27 cellular contexts compared by ENCODE assay signal in the genomic region with DNA sequence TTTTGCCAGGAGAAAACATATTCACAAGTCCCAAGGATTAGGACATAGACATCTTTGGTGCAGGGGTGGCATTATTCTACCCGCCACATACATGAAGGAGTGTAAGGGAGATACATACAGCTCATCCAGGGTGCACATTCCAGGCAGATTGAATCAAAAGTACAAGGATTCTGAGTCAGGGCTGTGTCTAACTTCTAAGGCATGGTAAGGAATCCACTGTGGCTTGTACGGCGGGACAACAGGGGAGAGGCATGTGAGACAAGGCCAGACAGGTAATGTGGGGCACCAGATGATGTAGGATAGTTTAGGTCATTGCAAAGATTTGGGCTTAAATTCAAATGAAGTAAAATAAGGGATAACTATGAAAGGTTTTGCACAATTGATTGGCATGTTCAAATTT.
A peak's percentile ranks its signal among the peaks of the same experiment; 100 is the strongest.
DNase-seq lines count a peak whose midpoint lies in the region; ATAC-seq, FAIRE-seq and TF ChIP-seq lines count a peak whose summit lies in the region.
"Had no signal": no experiment of that assay in that cellular context is flagged by ENCODE, and none has a peak within 500 bp of the region (broad histone marks: within the 10 kb centered on the region; RNA-seq: fewer than 3 reads in every experiment).

No MANE protein-coding gene starts in this region.

- H3K27ac ChIP-seq in RWPE2 (ENCODE audit: poor library complexity, severe bottlenecking) (no peak overlapping the region), keratinocyte (ENCODE audit: control insufficient read depth, insufficient read depth, low read length) (no peak overlapping the region)
- H3K27ac ChIP-seq: A549; BLaER1 treated with 17β-estradiol and CSF1 and Interleukin-3, amounts not matched to agents 10 nM and 100 nM had no signal

- H3K9ac ChIP-seq in keratinocyte (ENCODE audit: control insufficient read depth, extremely low read depth, insufficient read depth, low read length) = no peak overlapping the region
- H3K9ac ChIP-seq: BLaER1 treated with 17β-estradiol and CSF1 and Interleukin-3, amounts not matched to agents 10 nM and 100 nM had no signal

- H3K4me1 ChIP-seq in RWPE2 (ENCODE audit: insufficient read depth, poor library complexity, severe bottlenecking) (no peaks in the 10 kb centered on the region), keratinocyte (ENCODE audit: control insufficient read depth, extremely low read depth, insufficient read depth, low read length) (no peaks in the 10 kb centered on the region)
- H3K4me1 ChIP-seq: A549; BLaER1 treated with 17β-estradiol and CSF1 and Interleukin-3, amounts not matched to agents 10 nM and 100 nM; HAP-1 had no signal

- H2AFZ ChIP-seq in keratinocyte (ENCODE audit: control insufficient read depth, low read length) = no peak overlapping the region

- H3K36me3 Mint-ChIP-seq in activated naive CD8-positive, alpha-beta T cell treated with anti-CD3 and anti-CD28 coated beads, Interleukin-2, amount 50 U/mL, for 24 hours (ENCODE audit: low read depth) = no peaks in the 10 kb centered on the region
- H3K36me3 Mint-ChIP-seq: CD14-positive monocyte; CD8-positive, alpha-beta memory T cell had no signal

- dilution Hi-C loops in keratinocyte (cut with MboI; ENCODE audit: extremely low pct_ligation_motif_present, low sequenced_read_pairs) = no loop called here

- H3K27ac Mint-ChIP-seq in activated naive CD8-positive, alpha-beta T cell treated with anti-CD3 and anti-CD28 coated beads, Interleukin-2, amount 50 U/mL, for 24 hours = no peak overlapping the region
- H3K27ac Mint-ChIP-seq: CD14-positive monocyte; CD4-positive, alpha-beta T cell; CD8-positive, alpha-beta memory T cell; HFFc6 had no signal

- DNase-seq in RWPE2 (ENCODE audit: low spot score) (no peak), epithelial cell of esophagus (ENCODE audit: low read depth) (peak; percentile 34), keratinocyte (ENCODE audit: low read depth, low spot score) (peak; percentile 7), putamen (ENCODE audit: low spot score) (no peak), GM10248 (ENCODE audit: extremely low spot score) (no peak)
- no peak for DNase-seq in stimulated activated CD4-positive, alpha-beta T cell treated with anti-CD3 and anti-CD28 coated beads, Interleukin-2, amount 100 ng/mL, for 48 hours
- DNase-seq in activated naive CD8-positive, alpha-beta T cell treated with anti-CD3 and anti-CD28 coated beads, Interleukin-2, amount 50 U/mL, for 24 hours = no peak
- DNase-seq: 8988T; ACHN; AML-193; BE2C; CD4-positive, alpha-beta T cell; CD8-positive, alpha-beta memory T cell; DMS 273 treated with DMSO at 0.1 percent for 48 hours; DMS79; EL; GDM1; GOT3; HFFc6 had no signal

- CTCF ChIA-PET in GM10248 (lab: Yijun Ruan, JAX) = no interaction called here

- H3K27me3 ChIP-seq in RWPE2 (ENCODE audit: insufficient read depth, poor library complexity, severe bottlenecking) (no peaks in the 10 kb centered on the region), keratinocyte (ENCODE audit: control insufficient read depth, extremely low read depth, insufficient read depth, low read length) (no peaks in the 10 kb centered on the region)
- H3K27me3 ChIP-seq: BE2C; BLaER1 treated with 17β-estradiol and CSF1 and Interleukin-3, amounts not matched to agents 10 nM and 100 nM had no signal

- H3K4me3 Mint-ChIP-seq in activated naive CD8-positive, alpha-beta T cell treated with anti-CD3 and anti-CD28 coated beads, Interleukin-2, amount 50 U/mL, for 24 hours = no peak overlapping the region
- H3K4me3 Mint-ChIP-seq: CD14-positive monocyte; CD4-positive, alpha-beta T cell; CD8-positive, alpha-beta memory T cell; HFFc6 had no signal

- TF ChIP-seq CTCF in RWPE2 (IDR thresholded peaks at IDR 0.05; ENCODE audit: poor library complexity, severe bottlenecking) (no peak), epithelial cell of esophagus (IDR thresholded peaks at IDR 0.05; ENCODE audit: insufficient read depth, low read depth, low read length, missing control alignments) (no peak), keratinocyte (optimal IDR thresholded peaks at IDR 0.05 in 1 of 3, IDR thresholded peaks at IDR 0.05 in 1 of 3, conservative IDR thresholded peaks at IDR 0.05 in 1 of 3; ENCODE audit: extremely low read depth in 1 of 3, insufficient read depth in 2 of 3, low read length in 3 of 3) (no peak), GM10248 (IDR thresholded peaks at IDR 0.05; ENCODE audit: control extremely low read depth, extremely low read depth, low read depth, missing control alignments) (no peak)

- no peaks in the 10 kb centered on the region for H4K20me1 ChIP-seq in keratinocyte (ENCODE audit: control insufficient read depth, extremely low read depth, insufficient read depth, low read length)
- H4K20me1 ChIP-seq: BLaER1 treated with 17β-estradiol and CSF1 and Interleukin-3, amounts not matched to agents 10 nM and 100 nM had no signal

- no peaks in the 10 kb centered on the region for H3K9me1 ChIP-seq in keratinocyte (ENCODE audit: control insufficient read depth, extremely low read depth, insufficient read depth, low read length)

- H3K36me3 ChIP-seq in RWPE2 (ENCODE audit: low read depth) (no peaks in the 10 kb centered on the region), keratinocyte (ENCODE audit: control insufficient read depth in 2 of 2, extremely low read depth in 1 of 2, insufficient read depth in 2 of 2, low read length in 2 of 2) (no peaks in the 10 kb centered on the region)
- H3K36me3 ChIP-seq: BE2C; BLaER1 treated with 17β-estradiol and CSF1 and Interleukin-3, amounts not matched to agents 10 nM and 100 nM; HAP-1 had no signal

- FAIRE-seq in keratinocyte (lab: Jason Lieb, UNC) = no peak
- FAIRE-seq: A549, D721Med, GM12891, GM18507, H54 had no signal

- H3K4me3 ChIP-seq in RWPE2 (ENCODE audit: severe bottlenecking) (no peak overlapping the region), epithelial cell of esophagus (ENCODE audit: low read length) (no peak overlapping the region), keratinocyte (ENCODE audit: control insufficient read depth in 2 of 3, extremely low read depth in 1 of 3, insufficient read depth in 2 of 3, low read depth in 1 of 3, low read length in 3 of 3) (no peak overlapping the region)
- H3K4me3 ChIP-seq: A549; BLaER1 treated with 17β-estradiol and CSF1 and Interleukin-3, amounts not matched to agents 10 nM and 100 nM; HAP-1 had no signal

- POLR2A ChIA-PET in GM10248 (lab: Yijun Ruan, JAX) = no interaction called here

- peaks cover 3% of the 10 kb centered on the region for H3K9me3 ChIP-seq in RWPE2 (ENCODE audit: severe bottlenecking)
- no peaks in the 10 kb centered on the region for H3K9me3 ChIP-seq in keratinocyte (ENCODE audit: control insufficient read depth, low read depth, low read length)
- H3K9me3 ChIP-seq: A549 had no signal

- H3K4me2 ChIP-seq in keratinocyte (ENCODE audit: control insufficient read depth, extremely low read depth, insufficient read depth, low read depth, low read length) = no peak overlapping the region
- H3K4me2 ChIP-seq: A549; BLaER1 treated with 17β-estradiol and CSF1 and Interleukin-3, amounts not matched to agents 10 nM and 100 nM had no signal

- no peaks in the 10 kb centered on the region for H3K27me3 Mint-ChIP-seq in activated naive CD8-positive, alpha-beta T cell treated with anti-CD3 and anti-CD28 coated beads, Interleukin-2, amount 50 U/mL, for 24 hours
- H3K27me3 Mint-ChIP-seq: CD4-positive, alpha-beta T cell; CD8-positive, alpha-beta memory T cell had no signal

- no peaks in the 10 kb centered on the region for H3K4me1 Mint-ChIP-seq in activated naive CD8-positive, alpha-beta T cell treated with anti-CD3 and anti-CD28 coated beads, Interleukin-2, amount 50 U/mL, for 24 hours
- H3K4me1 Mint-ChIP-seq: CD14-positive monocyte; CD8-positive, alpha-beta memory T cell had no signal

- no peaks in the 10 kb centered on the region for H3K9me3 Mint-ChIP-seq in activated naive CD8-positive, alpha-beta T cell treated with anti-CD3 and anti-CD28 coated beads, Interleukin-2, amount 50 U/mL, for 24 hours

- no peaks in the 10 kb centered on the region for H3K79me2 ChIP-seq in keratinocyte (ENCODE audit: control insufficient read depth, insufficient read depth, low read length)

- ATAC-seq in RWPE2 (ENCODE audit: low read depth) = peak; percentile 31; the same call in 1 of the 3 replicates
- no peak for ATAC-seq in activated naive CD8-positive, alpha-beta T cell treated with anti-CD3 and anti-CD28 coated beads, Interleukin-2, amount 50 U/mL, for 24 hours
- ATAC-seq: A549 had no signal

Comparison
In these comparisons a context has a peak if more than half of its experiments do, and no peak if none do; other contexts are left out.
1. DNase-seq: peak in epithelial cell of esophagus (single experiment) and keratinocyte (single experiment); none in RWPE2 (single experiment), stimulated activated CD4-positive, alpha-beta T cell treated with anti-CD3 and anti-CD28 coated beads, Interleukin-2, amount 100 ng/mL, for 48 hours (0 of 2), activated naive CD8-positive, alpha-beta T cell treated with anti-CD3 and anti-CD28 coated beads, Interleukin-2, amount 50 U/mL, for 24 hours (single experiment), putamen (single experiment) and GM10248 (single experiment).